In the genomic region with DNA sequence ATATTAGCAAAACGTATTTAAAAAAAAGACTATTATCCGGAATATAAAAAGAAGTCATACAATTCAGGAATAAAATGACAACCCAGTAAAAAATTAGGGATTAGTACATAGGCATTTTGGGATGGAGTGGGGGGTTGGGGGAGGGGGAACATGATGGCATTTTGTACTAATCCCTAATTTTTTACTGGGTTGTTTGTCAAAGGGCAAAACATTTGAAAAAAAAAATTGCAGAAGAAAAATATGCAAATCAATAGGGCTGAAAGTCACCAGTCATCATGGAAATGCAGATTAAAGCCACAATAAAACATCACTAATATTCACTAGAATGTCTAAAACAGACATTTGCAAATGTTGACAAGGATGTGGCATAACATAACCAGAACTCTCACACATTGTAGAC, we compare ENCODE assay signal across 35 cellular contexts.
"Had no signal": no experiment of that assay in that cellular context is flagged by ENCODE, and none has a peak within 500 bp of the region (broad histone marks: within the 10 kb centered on the region; RNA-seq: fewer than 3 reads in every experiment).

No MANE protein-coding gene starts in this region.

- H3K27me3 ChIP-seq: MG63 had no signal

- H3K36me3 ChIP-seq: MG63 had no signal

- H3K4me3 ChIP-seq: MG63 had no signal

- H3K9me3 ChIP-seq: MG63 had no signal

- DNase-seq: Karpas-422, Kasumi-1, MG63, MM.1S, MV-4-11, NCI-H1048, NCI-H1092, NCI-H1092 treated with DMSO at 0.1 percent for 48 hours, NCI-H1105, NCI-H1105 treated with DMSO at 0.1 percent for 48 hours, NCI-H1417, NCI-H1417 treated with DMSO at 0.1 percent for 48 hours, NCI-H1436, NCI-H1436 treated with DMSO at 0.1 percent for 48 hours, NCI-H146, NCI-H1694, NCI-H1694 treated with DMSO at 0.1 percent for 48 hours, NCI-H187, NCI-H187 treated with DMSO at 0.1 percent for 48 hours, NCI-H1930, NCI-H2029, NCI-H2029 treated with DMSO at 0.1 percent for 48 hours, NCI-H2081, NCI-H2081 treated with DMSO at 0.1 percent for 48 hours, NCI-H2107, NCI-H2171, NCI-H2171 treated with DMSO at 0.1 percent for 48 hours, NCI-H2227 treated with DMSO at 0.1 percent for 48 hours, NCI-H226, NCI-H345, NCI-H446, NCI-H446 treated with DMSO at 0.1 percent for 48 hours, NCI-H510A, NCI-H510A treated with DMSO at 0.1 percent for 48 hours, NCI-H524 had no signal
